Comparison of ENCODE assay signal across 21 cellular contexts in genomic region chr5:107436276-107436675, GRCh38.
"Had no signal": no experiment of that assay in that cellular context is flagged by ENCODE, and none has a peak within 500 bp of the region (broad histone marks: within the 10 kb centered on the region; RNA-seq: fewer than 3 reads in every experiment).

No MANE protein-coding gene starts in this region.

- H3K4me1 Mint-ChIP-seq: activated CD4-positive, alpha-beta T cell treated with anti-CD3 and anti-CD28 coated beads, Interleukin-2, amount 10 ng/mL, durations not matched to agents 24 days and 14 days; activated CD8-positive, alpha-beta memory T cell treated with anti-CD3 and anti-CD28 coated beads, Interleukin-2, amount 10 ng/mL, durations not matched to agents 7 days and 5 days; activated naive CD4-positive, alpha-beta T cell treated with anti-CD3 and anti-CD28 coated beads, Interleukin-2, amount 50 U/mL, for 24 hours; WTC11 had no signal

- H3K27me3 ChIP-seq: ascending aorta, body of pancreas had no signal

- H3K9me3 ChIP-seq: body of pancreas had no signal

- H3K4me3 ChIP-seq: ascending aorta, body of pancreas had no signal

- H3K27ac ChIP-seq: ascending aorta, body of pancreas had no signal

- H3K9me3 Mint-ChIP-seq: T-helper 1 cell treated with Interleukin-12 subunit alpha and Interleukin-12 subunit beta and Interleukin-4 antibody, amounts not matched to agents 30 μg/mL and 1 μg/mL, for 36 hours had no signal

- DNase-seq: activated CD4-positive, alpha-beta T cell treated with anti-CD3 and anti-CD28 coated beads for 1 hour; activated CD4-positive, alpha-beta T cell treated with anti-CD3 and anti-CD28 coated beads, Interleukin-2, amount 10 ng/mL, durations not matched to agents 24 days and 14 days; activated CD4-positive, alpha-beta T cell treated with anti-CD3 and anti-CD28 coated beads, Interleukin-2, amount 50 U/mL, for 48 hours; activated CD8-positive, alpha-beta memory T cell treated with anti-CD3 and anti-CD28 coated beads, Interleukin-2, amount 10 ng/mL, durations not matched to agents 7 days and 5 days; activated effector memory CD4-positive, alpha-beta T cell treated with Interleukin-2 at 50 U/mL for 16 hours; activated naive CD4-positive, alpha-beta T cell; activated T-cell treated with anti-CD3 and anti-CD28 coated beads, Interleukin-2, amount 50 U/mL, for 24 hours; body of pancreas; KG1; NCI-H1092; NCI-H1930; NCI-H2171; NCI-H2227 treated with DMSO at 0.1 percent for 48 hours; NCI-H446 treated with DMSO at 0.1 percent for 48 hours; NCI-H524 treated with DMSO at 0.1 percent for 48 hours; SHP77 treated with DMSO at 0.1 percent for 48 hours had no signal

- H3K27ac Mint-ChIP-seq: activated CD4-positive, alpha-beta T cell treated with anti-CD3 and anti-CD28 coated beads, Interleukin-2, amount 10 ng/mL, durations not matched to agents 24 days and 14 days; activated CD8-positive, alpha-beta memory T cell treated with anti-CD3 and anti-CD28 coated beads, Interleukin-2, amount 10 ng/mL, durations not matched to agents 7 days and 5 days; activated naive CD4-positive, alpha-beta T cell treated with anti-CD3 and anti-CD28 coated beads, Interleukin-2, amount 50 U/mL, for 24 hours; activated T-cell treated with anti-CD3 and anti-CD28 coated beads, Interleukin-2, amount 50 U/mL, for 24 hours; activated T-helper 1 cell treated with anti-CD3 and anti-CD28 coated beads, Interleukin-12 subunit alpha, Interleukin-12 subunit beta, Interleukin-2, Interleukin-4 antibody, amounts not matched to agents 30 ng/mL and 10 ng/mL and 1 ng/mL, durations not matched to agents 14 hours and 24 hours and 36 hours; T-helper 1 cell treated with Interleukin-12 subunit alpha and Interleukin-12 subunit beta and Interleukin-4 antibody, amounts not matched to agents 30 μg/mL and 1 μg/mL, for 36 hours; WTC11 had no signal

- ATAC-seq: activated CD8-positive, alpha-beta memory T cell treated with anti-CD3 and anti-CD28 coated beads, Interleukin-2, amount 10 ng/mL, durations not matched to agents 7 days and 5 days; body of pancreas; WTC11 had no signal

- H3K36me3 ChIP-seq: ascending aorta had no signal

- H3K4me1 ChIP-seq: body of pancreas had no signal

- H3K27me3 Mint-ChIP-seq: activated naive CD4-positive, alpha-beta T cell treated with anti-CD3 and anti-CD28 coated beads, Interleukin-2, amount 50 U/mL, for 24 hours; activated T-cell treated with anti-CD3 and anti-CD28 coated beads, Interleukin-2, amount 50 U/mL, for 24 hours had no signal

- H3K4me3 Mint-ChIP-seq: activated CD4-positive, alpha-beta T cell treated with anti-CD3 and anti-CD28 coated beads, Interleukin-2, amount 10 ng/mL, durations not matched to agents 24 days and 14 days; activated CD8-positive, alpha-beta memory T cell treated with anti-CD3 and anti-CD28 coated beads, Interleukin-2, amount 10 ng/mL, durations not matched to agents 7 days and 5 days; activated naive CD4-positive, alpha-beta T cell treated with anti-CD3 and anti-CD28 coated beads, Interleukin-2, amount 50 U/mL, for 24 hours; activated T-cell treated with anti-CD3 and anti-CD28 coated beads, Interleukin-2, amount 50 U/mL, for 24 hours; activated T-helper 1 cell treated with anti-CD3 and anti-CD28 coated beads, Interleukin-12 subunit alpha, Interleukin-12 subunit beta, Interleukin-2, Interleukin-4 antibody, amounts not matched to agents 30 ng/mL and 10 ng/mL and 1 ng/mL, durations not matched to agents 14 hours and 24 hours and 36 hours; T-helper 1 cell treated with Interleukin-12 subunit alpha and Interleukin-12 subunit beta and Interleukin-4 antibody, amounts not matched to agents 30 μg/mL and 1 μg/mL, for 36 hours; WTC11 had no signal

- H3K36me3 Mint-ChIP-seq: activated CD8-positive, alpha-beta memory T cell treated with anti-CD3 and anti-CD28 coated beads, Interleukin-2, amount 10 ng/mL, durations not matched to agents 7 days and 5 days had no signal
